ENCODE assay signal across 9 cellular contexts in the genomic region with DNA sequence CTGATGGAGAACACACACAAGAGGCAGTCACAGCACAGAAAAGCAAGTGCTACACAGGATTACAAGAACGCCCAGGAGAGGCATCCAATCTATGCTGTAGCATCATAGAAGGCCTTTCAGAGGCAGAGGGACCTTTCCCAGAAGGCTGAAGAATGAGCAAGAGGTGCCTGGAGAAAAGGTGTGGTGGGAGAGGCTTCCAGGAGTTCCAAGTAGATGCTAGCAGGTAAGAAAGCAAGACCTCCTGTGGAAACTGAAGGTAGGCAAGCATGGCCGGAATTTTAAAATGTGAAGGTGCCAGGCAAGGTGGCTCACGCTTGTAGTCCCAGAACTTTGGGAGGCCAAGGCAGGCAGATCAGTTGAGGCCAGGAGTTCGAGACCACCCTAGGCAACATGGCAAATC. TPM values are rescaled to one million over a fixed set of nuclear protein-coding genes. Genes with fewer than 3 reads are reported as not detected.
DNase-seq lines count a peak whose midpoint lies in the region; ATAC-seq and TF ChIP-seq lines count a peak whose summit lies in the region.
"Had no signal": no experiment of that assay in that cellular context is flagged by ENCODE, and none has a peak within 500 bp of the region (broad histone marks: within the 10 kb centered on the region; RNA-seq: fewer than 3 reads in every experiment).

No MANE protein-coding gene starts in this region.

- H4K20me1 ChIP-seq in Loucy (ENCODE audit: insufficient read depth, low read length, poor library complexity, severe bottlenecking), result peaks cover 37% of the 10 kb centered on the region

- H3K27ac Mint-ChIP-seq in CD4-positive, alpha-beta memory T cell, result peak overlapping the region; percentile 19 to 98 (median 84)
- peak overlapping the region; percentile 94 to 98 for H3K27ac Mint-ChIP-seq in effector memory CD8-positive, alpha-beta T cell

- POLR2A ChIA-PET in CD4-positive, alpha-beta memory T cell (lab: Charles Lee; ENCODE audit: partially characterized antibody), result interaction anchor here (1.5 kb wide), 1 partner anchor 98 kb away, joined by 5 read pairs; the partner anchor contains the start of gene LCMT1

- no peaks in the 10 kb centered on the region for H3K9me2 ChIP-seq in Loucy (replicated peaks; ENCODE audit: low read depth, low read length)

- TF ChIP-seq CTCF in Loucy (conservative IDR thresholded peaks at IDR 0.05; ENCODE audit: low read length), result no peak

- no peaks in the 10 kb centered on the region for H3K36me3 ChIP-seq in CD4-positive, alpha-beta memory T cell (ENCODE audit: insufficient read depth, low read length)
- H3K36me3 ChIP-seq in Loucy (ENCODE audit: insufficient read depth, low read length), result no peaks in the 10 kb centered on the region

- intact Hi-C loops in CD4-positive, alpha-beta memory T cell (cut with micrococcal nuclease), result loop anchor here (10.0 kb wide), 1 partner anchor 468 kb away; no protein-coding TSS in a partner anchor
- intact Hi-C loops in sciatic nerve (cut with DNase I), result no loop called here

- no peak overlapping the region for H3K9ac ChIP-seq in Loucy (ENCODE audit: low read depth, low read length, poor library complexity, severe bottlenecking)

- H3K27me3 Mint-ChIP-seq in CD4-positive, alpha-beta memory T cell, result no peaks in the 10 kb centered on the region
- no peaks in the 10 kb centered on the region for H3K27me3 Mint-ChIP-seq in effector memory CD8-positive, alpha-beta T cell

- no peak overlapping the region for H3K4me3 ChIP-seq in CD4-positive, alpha-beta memory T cell (ENCODE audit: low read length in 2 of 2)
- peak overlapping the region; percentile 87 for H3K4me3 ChIP-seq in Loucy (ENCODE audit: low read length, poor library complexity, severe bottlenecking)

- H3K9me3 Mint-ChIP-seq in CD4-positive, alpha-beta memory T cell, result no peaks in the 10 kb centered on the region
- H3K9me3 Mint-ChIP-seq in effector memory CD8-positive, alpha-beta T cell, result no peaks in the 10 kb centered on the region

- no peak overlapping the region for H2AFZ ChIP-seq in Loucy (ENCODE audit: low read length)

- CTCF ChIA-PET in CD4-positive, alpha-beta memory T cell (lab: Charles Lee; ENCODE audit: partially characterized antibody), result no interaction called here

- H3K79me2 ChIP-seq in Loucy (ENCODE audit: insufficient read depth, low read length), result peaks cover 75% of the 10 kb centered on the region

- H3K4me2 ChIP-seq in Loucy (ENCODE audit: low read depth, low read length, poor library complexity, severe bottlenecking), result peak overlapping the region; percentile 99

- H3K27ac ChIP-seq in CD4-positive, alpha-beta memory T cell (ENCODE audit: low read depth, low read length), result peak overlapping the region; percentile 89

- DNase-seq in CD4-positive, alpha-beta memory T cell, result no peak
- no peak for DNase-seq in effector memory CD8-positive, alpha-beta T cell
- DNase-seq in sciatic nerve (ENCODE audit: low spot score), result peak; percentile 41
- DNase-seq in NCI-H146 treated with DMSO at 0.1 percent for 48 hours (lab: John Stamatoyannopoulos, UW; ENCODE audit: unreplicated experiment), result no peak
- no peak for DNase-seq in DMS 273 treated with DMSO at 0.1 percent for 48 hours (lab: John Stamatoyannopoulos, UW)
- DNase-seq in cortex of kidney (lab: John Stamatoyannopoulos, UW), result no peak
- no peak for DNase-seq in NCI-H524 treated with DMSO at 0.1 percent for 48 hours (lab: John Stamatoyannopoulos, UW)
- DNase-seq: stimulated activated CD4-positive, alpha-beta T cell treated with anti-CD3 and anti-CD28 coated beads, Interleukin-4, amount 100 ng/mL, for 4 hours had no signal

- peak overlapping the region in 7 of 8 donors; percentile 60 to 99 (median 64) for H3K4me3 Mint-ChIP-seq in CD4-positive, alpha-beta memory T cell
- H3K4me3 Mint-ChIP-seq in effector memory CD8-positive, alpha-beta T cell, result peak overlapping the region; percentile 94 to 95

- ATAC-seq in effector memory CD8-positive, alpha-beta T cell (replicated peaks), result no peak
- ATAC-seq in sciatic nerve, result no peak

- no peaks in the 10 kb centered on the region for H3K9me3 ChIP-seq in CD4-positive, alpha-beta memory T cell (ENCODE audit: control insufficient read depth in 1 of 2, low read length in 2 of 2)
- no peaks in the 10 kb centered on the region for H3K9me3 ChIP-seq in Loucy (ENCODE audit: insufficient read depth, low read depth, low read length)

- peaks cover 4 to 34% of the 10 kb centered on the region in 2 donors for H3K36me3 Mint-ChIP-seq in CD4-positive, alpha-beta memory T cell
- peaks cover 6% of the 10 kb centered on the region for H3K36me3 Mint-ChIP-seq in effector memory CD8-positive, alpha-beta T cell (ENCODE audit: insufficient read depth)

- peaks cover 67% of the 10 kb centered on the region for H3K4me1 ChIP-seq in CD4-positive, alpha-beta memory T cell (ENCODE audit: insufficient read depth, low read length)
- peaks cover 46% of the 10 kb centered on the region for H3K4me1 ChIP-seq in Loucy (ENCODE audit: insufficient read depth, low read length, poor library complexity, severe bottlenecking)

- peaks cover 3% of the 10 kb centered on the region; the same call in 1 of the 2 replicates for H3F3A ChIP-seq in Loucy (ENCODE audit: low read depth)

- no peaks in the 10 kb centered on the region for H3K27me3 ChIP-seq in CD4-positive, alpha-beta memory T cell (ENCODE audit: insufficient read depth, low read length)
- no peaks in the 10 kb centered on the region for H3K27me3 ChIP-seq in Loucy (ENCODE audit: insufficient read depth, low read length, poor library complexity, severe bottlenecking)

- H3K4me1 Mint-ChIP-seq in CD4-positive, alpha-beta memory T cell, result peaks cover 62 to 89% (median 72%) of the 10 kb centered on the region in 4 donors
- H3K4me1 Mint-ChIP-seq in effector memory CD8-positive, alpha-beta T cell (ENCODE audit: low read depth in 2 of 2), result peaks cover 60 to 74% of the 10 kb centered on the region in 2 donors

RNA-seq across cellular contexts. Expression of gene ARHGAP17, which starts 2.1 kb away (rescaled TPM):
- total RNA-seq in CD4-positive, alpha-beta memory T cell, result 10 to 100 TPM; 62.6 to 62.8 TPM
- polyA plus RNA-seq in CD4-positive, alpha-beta memory T cell, result 10 to 100 TPM; 12.0 to 35.0 TPM
- 130 TPM for total RNA-seq in sciatic nerve
